ENCODE assay signal across 1 cellular context in the genomic region with DNA sequence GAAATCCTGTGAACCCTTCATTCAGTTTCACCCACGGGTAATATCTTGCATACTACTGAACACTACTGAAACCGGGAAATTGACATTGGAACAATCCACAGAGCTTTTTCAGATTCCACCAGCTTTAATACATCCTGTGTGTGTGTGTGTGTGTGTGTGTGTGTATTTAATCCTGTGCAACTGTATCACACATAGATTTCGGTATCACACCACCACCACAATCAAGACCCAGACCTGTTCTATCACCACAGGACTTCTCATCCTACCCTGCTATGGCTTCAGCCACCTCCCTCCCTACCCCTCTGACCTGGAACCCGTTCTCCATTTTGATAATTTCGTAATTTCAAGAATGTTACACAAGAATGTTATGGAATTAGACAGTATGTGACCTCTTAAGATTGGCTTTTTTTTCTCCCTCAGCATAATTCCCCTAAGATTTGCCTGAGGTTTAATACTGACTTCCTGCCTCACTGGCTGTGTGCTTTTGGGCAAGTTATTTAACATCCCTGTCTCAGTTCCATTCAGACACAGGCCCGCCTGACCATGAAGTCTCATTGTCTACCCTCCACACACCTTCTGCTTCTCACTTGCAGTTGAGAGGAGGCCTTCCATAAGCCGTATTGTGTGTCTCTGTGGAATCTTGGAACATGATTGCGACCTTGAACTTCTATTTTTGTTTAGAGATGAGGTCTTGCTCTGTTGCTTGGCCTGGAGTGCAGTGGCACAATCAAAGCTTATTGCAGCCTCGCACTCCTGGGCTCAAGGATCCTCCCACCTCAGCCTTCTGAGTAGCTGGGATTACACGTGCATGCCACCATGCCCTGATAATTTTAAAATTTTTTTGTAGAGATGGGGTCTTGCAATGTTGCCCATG.
TF ChIP-seq lines count a peak whose summit lies in the region.

No MANE protein-coding gene starts in this region.

TF ChIP-seq in IMR-90, 13 proteins besides CTCF, POLR2A, EP300 and RAD21:
- TF ChIP-seq MXI1 (IDR thresholded peaks at IDR 0.05; ENCODE audit: borderline replicate concordance, low read depth, low read length) = no peak
TF ChIP-seq in IMR-90: peak in this region for 0.
